Comparison of ENCODE assay signal across 8 cellular contexts in genomic region chr19:12052571-12053169, GRCh38. TPM values are rescaled to one million over a fixed set of nuclear protein-coding genes. Genes with fewer than 3 reads are reported as not detected.
DNase-seq lines count a peak whose midpoint lies in the region; ATAC-seq and TF ChIP-seq lines count a peak whose summit lies in the region.

TSS of gene ZNF878 (minus strand) at chr19:12052961. CDS start at chr19:12052801, 160 bp downstream.

- peak within 1 kb of the TSS; percentile 85 for H2AFZ ChIP-seq in OCI-LY7 (ENCODE audit: low read length)

- peak; percentile 59 for TF ChIP-seq CTCF in OCI-LY7 (conservative IDR thresholded peaks at IDR 0.05; ENCODE audit: low read length)
- no peak for TF ChIP-seq CTCF in foreskin keratinocyte (conservative IDR thresholded peaks at IDR 0.05)
- TF ChIP-seq CTCF in suprapubic skin (IDR thresholded peaks at IDR 0.05): no peak

- H3K9me2 ChIP-seq in OCI-LY7 (ENCODE audit: insufficient read depth, low read length): no peaks in the 10 kb centered on the region

- H3K36me3 ChIP-seq in CD4-positive, CD25-positive, alpha-beta regulatory T cell (ENCODE audit: control insufficient read depth, insufficient read depth, low read length): no peaks in the 10 kb centered on the region
- H3K36me3 ChIP-seq in OCI-LY7 (ENCODE audit: insufficient read depth, low read length): no peaks in the 10 kb centered on the region
- H3K36me3 ChIP-seq in suprapubic skin: no peaks in the 10 kb centered on the region

- TF ChIP-seq POLR2A in suprapubic skin (IDR thresholded peaks at IDR 0.05): peak; percentile 52 to 71

- H3K4me2 ChIP-seq in OCI-LY7 (ENCODE audit: low read length): peak within 1 kb of the TSS; percentile 89

- H3K27me3 ChIP-seq in CD4-positive, CD25-positive, alpha-beta regulatory T cell (ENCODE audit: control insufficient read depth, insufficient read depth, low read length): no peaks in the 10 kb centered on the region
- no peaks in the 10 kb centered on the region for H3K27me3 ChIP-seq in foreskin keratinocyte
- no peaks in the 10 kb centered on the region for H3K27me3 ChIP-seq in suprapubic skin

- peak within 1 kb of the TSS; percentile 59 for H3K4me3 ChIP-seq in CD4-positive, CD25-positive, alpha-beta regulatory T cell (ENCODE audit: low read depth, low read length)
- peak within 1 kb of the TSS; percentile 81 for H3K4me3 ChIP-seq in OCI-LY7 (ENCODE audit: low read depth, low read length, poor library complexity, severe bottlenecking)
- H3K4me3 ChIP-seq in suprapubic skin: peak within 1 kb of the TSS; percentile 70

- CTCF ChIA-PET in OCI-LY7 (lab: Charles Lee; ENCODE audit: unreplicated experiment): no interaction called here

- peaks cover 0 to 12% (median 2%) of the 10 kb centered on the region in 7 donors for H3K9me3 Mint-ChIP-seq in CD4-positive, CD25-positive, alpha-beta regulatory T cell
- H3K9me3 Mint-ChIP-seq in activated T-helper 2 cell treated with anti-CD3 and anti-CD28 coated beads, Interferon-gamma antibody, Interleukin-2, Interleukin-4, amounts not matched to agents 10 μg/mL and 5 μg/mL and 100 μg/mL, durations not matched to agents 14 hours and 24 hours and 36 hours: peaks cover 20% of the 10 kb centered on the region
- no peaks in the 10 kb centered on the region for H3K9me3 Mint-ChIP-seq in natural killer cell treated with Interleukin-12 subunit alpha and Interleukin-12 subunit beta and Interleukin-15 and Interleukin-18, amount 100 ng/mL, for 72 hours

- no peaks in the 10 kb centered on the region for H3K79me2 ChIP-seq in OCI-LY7 (ENCODE audit: insufficient read depth, low read depth, low read length)

- peaks cover 26% of the 10 kb centered on the region for H3K27me3 Mint-ChIP-seq in CD4-positive, CD25-positive, alpha-beta regulatory T cell
- peaks cover 7% of the 10 kb centered on the region for H3K27me3 Mint-ChIP-seq in activated T-helper 2 cell treated with anti-CD3 and anti-CD28 coated beads, Interferon-gamma antibody, Interleukin-2, Interleukin-4, amounts not matched to agents 10 μg/mL and 5 μg/mL and 100 μg/mL, durations not matched to agents 14 hours and 24 hours and 36 hours (ENCODE audit: low read depth)
- peaks cover 0 to 3% of the 10 kb centered on the region in 2 donors for H3K27me3 Mint-ChIP-seq in natural killer cell treated with Interleukin-12 subunit alpha and Interleukin-12 subunit beta and Interleukin-15 and Interleukin-18, amount 100 ng/mL, for 72 hours

- H3K4me1 ChIP-seq in CD4-positive, CD25-positive, alpha-beta regulatory T cell (ENCODE audit: control insufficient read depth, insufficient read depth, low read length, poor library complexity, severe bottlenecking): peaks cover 11% of the 10 kb centered on the region
- H3K4me1 ChIP-seq in OCI-LY7 (ENCODE audit: insufficient read depth, low read length, poor library complexity, severe bottlenecking) (peaks cover 9% of the 10 kb centered on the region), foreskin keratinocyte (no peaks in the 10 kb centered on the region), suprapubic skin (peaks cover 15% of the 10 kb centered on the region)

- WGBS in suprapubic skin: 2% methylated on average over 11 of the region's 39 CpGs

- intact Hi-C loops in OCI-LY7 (cut with micrococcal nuclease; ENCODE audit: unreplicated experiment): loop anchor here (2.0 kb wide), 1 partner anchor 172 kb away; no protein-coding TSS in a partner anchor
- intact Hi-C loops in activated T-helper 2 cell treated with anti-CD3 and anti-CD28 coated beads, Interferon-gamma antibody, Interleukin-2, Interleukin-4, amounts not matched to agents 10 μg/mL and 5 μg/mL and 100 μg/mL, durations not matched to agents 14 hours and 24 hours and 36 hours (cut with micrococcal nuclease): loop anchor here (5.0 to 10.0 kb wide), 2 partner anchors 65 to 88 kb away; partner anchors contain the start of gene ZNF763

- H3K27ac Mint-ChIP-seq in CD4-positive, CD25-positive, alpha-beta regulatory T cell: peak within 1 kb of the TSS; percentile 18 to 74 (median 60)
- H3K27ac Mint-ChIP-seq in activated T-helper 2 cell treated with anti-CD3 and anti-CD28 coated beads, Interferon-gamma antibody, Interleukin-2, Interleukin-4, amounts not matched to agents 10 μg/mL and 5 μg/mL and 100 μg/mL, durations not matched to agents 14 hours and 24 hours and 36 hours: peak within 1 kb of the TSS; percentile 46
- peak within 1 kb of the TSS in 1 of 2 donors; percentile 21 for H3K27ac Mint-ChIP-seq in natural killer cell treated with Interleukin-12 subunit alpha and Interleukin-12 subunit beta and Interleukin-15 and Interleukin-18, amount 100 ng/mL, for 72 hours

- POLR2A ChIA-PET in OCI-LY7 (lab: Charles Lee): interaction anchor here (0.6 to 0.9 kb wide), 3 partner anchors 15 to 271 kb away, joined by 3 read pairs; no protein-coding TSS in a partner anchor

- TF ChIP-seq EP300 in suprapubic skin (IDR thresholded peaks at IDR 0.05): no peak

- peaks cover 2% of the 10 kb centered on the region in 2 experiments for H3K9me3 ChIP-seq in CD4-positive, CD25-positive, alpha-beta regulatory T cell (ENCODE audit: control insufficient read depth in 2 of 2, low read length in 2 of 2)
- H3K9me3 ChIP-seq in OCI-LY7 (ENCODE audit: low read length) (no peaks in the 10 kb centered on the region), suprapubic skin (no peaks in the 10 kb centered on the region)

- H3K36me3 Mint-ChIP-seq in CD4-positive, CD25-positive, alpha-beta regulatory T cell: no peaks in the 10 kb centered on the region
- peaks cover 15% of the 10 kb centered on the region for H3K36me3 Mint-ChIP-seq in activated T-helper 2 cell treated with anti-CD3 and anti-CD28 coated beads, Interferon-gamma antibody, Interleukin-2, Interleukin-4, amounts not matched to agents 10 μg/mL and 5 μg/mL and 100 μg/mL, durations not matched to agents 14 hours and 24 hours and 36 hours (ENCODE audit: low read depth)
- peaks cover 5% of the 10 kb centered on the region for H3K36me3 Mint-ChIP-seq in natural killer cell treated with Interleukin-12 subunit alpha and Interleukin-12 subunit beta and Interleukin-15 and Interleukin-18, amount 100 ng/mL, for 72 hours

- ATAC-seq in CD4-positive, CD25-positive, alpha-beta regulatory T cell (ENCODE audit: low read depth in 2 of 2): peak; percentile 76 to 79
- ATAC-seq in GM19395 (IDR thresholded peaks at IDR 0.05; ENCODE audit: unreplicated experiment) (peak; percentile 94), HG03558 (IDR thresholded peaks at IDR 0.05; ENCODE audit: extremely low read depth, unreplicated experiment) (peak; percentile 56), foreskin keratinocyte (peak; percentile 88)
- peak; percentile 93 to 97 for ATAC-seq in natural killer cell treated with Interleukin-12 subunit alpha and Interleukin-12 subunit beta and Interleukin-15 and Interleukin-18, amount 100 ng/mL, for 72 hours

- no peak within 1 kb of the TSS for H3K27ac ChIP-seq in CD4-positive, CD25-positive, alpha-beta regulatory T cell (ENCODE audit: insufficient read depth, low read length, poor library complexity, severe bottlenecking)
- H3K27ac ChIP-seq in OCI-LY7 (ENCODE audit: low read depth, low read length, poor library complexity, severe bottlenecking): no peak within 1 kb of the TSS
- no peak within 1 kb of the TSS for H3K27ac ChIP-seq in foreskin keratinocyte
- peak within 1 kb of the TSS; percentile 38 for H3K27ac ChIP-seq in suprapubic skin

- H3K4me1 Mint-ChIP-seq in CD4-positive, CD25-positive, alpha-beta regulatory T cell: peaks cover 4 to 16% (median 12%) of the 10 kb centered on the region in 4 donors
- H3K4me1 Mint-ChIP-seq in activated T-helper 2 cell treated with anti-CD3 and anti-CD28 coated beads, Interferon-gamma antibody, Interleukin-2, Interleukin-4, amounts not matched to agents 10 μg/mL and 5 μg/mL and 100 μg/mL, durations not matched to agents 14 hours and 24 hours and 36 hours (ENCODE audit: low read depth): peaks cover 9% of the 10 kb centered on the region
- peaks cover 11% of the 10 kb centered on the region in 2 donors for H3K4me1 Mint-ChIP-seq in natural killer cell treated with Interleukin-12 subunit alpha and Interleukin-12 subunit beta and Interleukin-15 and Interleukin-18, amount 100 ng/mL, for 72 hours (ENCODE audit: low read depth in 2 of 2)

- peak within 1 kb of the TSS; percentile 74 to 87 (median 82) for H3K4me3 Mint-ChIP-seq in CD4-positive, CD25-positive, alpha-beta regulatory T cell
- H3K4me3 Mint-ChIP-seq in activated T-helper 2 cell treated with anti-CD3 and anti-CD28 coated beads, Interferon-gamma antibody, Interleukin-2, Interleukin-4, amounts not matched to agents 10 μg/mL and 5 μg/mL and 100 μg/mL, durations not matched to agents 14 hours and 24 hours and 36 hours (ENCODE audit: low read depth): peak within 1 kb of the TSS; percentile 83
- H3K4me3 Mint-ChIP-seq in natural killer cell treated with Interleukin-12 subunit alpha and Interleukin-12 subunit beta and Interleukin-15 and Interleukin-18, amount 100 ng/mL, for 72 hours: peak within 1 kb of the TSS; percentile 80

- no peaks in the 10 kb centered on the region for H4K20me1 ChIP-seq in OCI-LY7 (ENCODE audit: insufficient read depth, low read length)

- peak in 2 of 3 donors; percentile 17 to 73 for DNase-seq in CD4-positive, CD25-positive, alpha-beta regulatory T cell
- DNase-seq in OCI-LY7 (ENCODE audit: low spot score) (peak; percentile 82), foreskin keratinocyte (peak in 1 of 2 donors; percentile 66), suprapubic skin (ENCODE audit: low spot score in 2 of 2) (peak; percentile 92 to 95)
- peak; percentile 42 for DNase-seq in activated T-helper 2 cell treated with anti-CD3 and anti-CD28 coated beads, Interferon-gamma antibody, Interleukin-2, Interleukin-4, amounts not matched to agents 10 μg/mL and 5 μg/mL and 100 μg/mL, durations not matched to agents 14 hours and 24 hours and 36 hours (ENCODE audit: low spot score)
- peak; percentile 80 for DNase-seq in natural killer cell treated with Interleukin-12 subunit alpha and Interleukin-12 subunit beta and Interleukin-15 and Interleukin-18, amount 100 ng/mL, for 72 hours (ENCODE audit: low spot score)

- BruUV-seq in OCI-LY7 (replicated peaks; lab: Mats Ljungman, UMichigan): no TSS peak

RNA-seq across cellular contexts. Expression of gene ZNF878, which starts in this region (rescaled TPM):
- not detected for total RNA-seq in CD4-positive, CD25-positive, alpha-beta regulatory T cell
- polyA plus RNA-seq in CD4-positive, CD25-positive, alpha-beta regulatory T cell: under 1 TPM in 1 of 4 donors, not detected in 3; 0.22 TPM
- 0.72 and 1.0 TPM in 2 replicates for total RNA-seq in OCI-LY7 (2014; rRNA removed; shearing (Covaris generic))
- total RNA-seq in OCI-LY7 (2022) (1.0 and 1.5 TPM in 2 replicates), foreskin keratinocyte (0.61 and 0.71 TPM in 2 replicates), suprapubic skin (1 to 10 TPM in 2 of 4 donors, under 1 TPM in 1, not detected in 1; 0.34 to 1.3 (median 1.1) TPM)
- 0.98 and 1.3 TPM in 2 replicates for total RNA-seq in activated T-helper 2 cell treated with anti-CD3 and anti-CD28 coated beads, Interferon-gamma antibody, Interleukin-2, Interleukin-4, amounts not matched to agents 10 μg/mL and 5 μg/mL and 100 μg/mL, durations not matched to agents 14 hours and 24 hours and 36 hours
- polyA plus RNA-seq in foreskin keratinocyte: 0.11 and 0.12 TPM in 2 replicates
- under 1 TPM; 0.39 to 0.48 TPM for total RNA-seq in natural killer cell treated with Interleukin-12 subunit alpha and Interleukin-12 subunit beta and Interleukin-15 and Interleukin-18, amount 100 ng/mL, for 72 hours

Comparison
In these comparisons a context has a peak if more than half of its experiments do, and no peak if none do; other contexts are left out.
1. Peak in DNase-seq, ATAC-seq and H3K4me3 ChIP-seq in CD4-positive, CD25-positive, alpha-beta regulatory T cell; RNA of the gene not detected or under 1 TPM.
2. Peak in ATAC-seq in foreskin keratinocyte; RNA of the gene not detected or under 1 TPM.
3. Peak in DNase-seq and ATAC-seq in natural killer cell treated with Interleukin-12 subunit alpha and Interleukin-12 subunit beta and Interleukin-15 and Interleukin-18, amount 100 ng/mL, for 72 hours; RNA of the gene not detected or under 1 TPM.